ENCODE assay signal across 9 cellular contexts in genomic region chr7:139702811-139703467, GRCh38.
A peak's percentile ranks its signal among the peaks of the same experiment; 100 is the strongest.
DNase-seq lines count a peak whose midpoint lies in the region; ATAC-seq and TF ChIP-seq lines count a peak whose summit lies in the region.
"Had no signal": no experiment of that assay in that cellular context is flagged by ENCODE, and none has a peak within 500 bp of the region (broad histone marks: within the 10 kb centered on the region; RNA-seq: fewer than 3 reads in every experiment).

No MANE protein-coding gene starts in this region.

- no peaks in the 10 kb centered on the region for H3K9me3 Mint-ChIP-seq in T-cell
- H3K9me3 Mint-ChIP-seq in Caco-2 (ENCODE audit: unreplicated experiment): no peaks in the 10 kb centered on the region

- POLR2A ChIA-PET in T-cell (lab: Charles Lee) (no interaction called here), Caco-2 (lab: Charles Lee) (no interaction called here)

- no peaks in the 10 kb centered on the region for H3K27me3 Mint-ChIP-seq in T-cell
- H3K27me3 Mint-ChIP-seq in Caco-2 (ENCODE audit: insufficient read depth, unreplicated experiment): no peaks in the 10 kb centered on the region

- H3K36me3 Mint-ChIP-seq in T-cell (peaks cover 40% of the 10 kb centered on the region), Caco-2 (ENCODE audit: insufficient read depth, unreplicated experiment) (peaks cover 12% of the 10 kb centered on the region)

- H3K4me1 ChIP-seq in mesodermal cell (ENCODE audit: control insufficient read depth, insufficient read depth, low read length, poor library complexity, severe bottlenecking): peaks cover 2% of the 10 kb centered on the region
- peaks cover 3% of the 10 kb centered on the region for H3K4me1 ChIP-seq in Karpas-422 (ENCODE audit: low read length)
- H3K4me1 ChIP-seq in Caco-2: no peaks in the 10 kb centered on the region

- WGBS in mesodermal cell (ENCODE audit: insufficient coverage in 2 of 2), 2 experiments: 92% methylated on average over 3 to 5 of the region's 10 CpGs

- H3K4me3 ChIP-seq in mesodermal cell (ENCODE audit: extremely low read depth, insufficient read depth, low read length, poor library complexity, severe bottlenecking) (no peak overlapping the region), Karpas-422 (ENCODE audit: low read length) (no peak overlapping the region), Caco-2 (ENCODE audit: low read depth, low read length) (no peak overlapping the region)

- peaks cover 11 to 36% (median 31%) of the 10 kb centered on the region in 3 donors for H3K4me1 Mint-ChIP-seq in T-cell
- no peaks in the 10 kb centered on the region for H3K4me1 Mint-ChIP-seq in Caco-2 (ENCODE audit: low read depth, unreplicated experiment)

- no peaks in the 10 kb centered on the region for H3K27me3 ChIP-seq in Karpas-422 (ENCODE audit: low read length)
- H3K27me3 ChIP-seq in Caco-2 (replicated peaks; ENCODE audit: control insufficient read depth, insufficient read depth, low read length): no peaks in the 10 kb centered on the region

- H3K9me3 ChIP-seq in mesodermal cell (ENCODE audit: control insufficient read depth, low read length) (no peaks in the 10 kb centered on the region), Karpas-422 (ENCODE audit: low read length) (no peaks in the 10 kb centered on the region), Caco-2 (no peaks in the 10 kb centered on the region)

- intact Hi-C loops in Caco-2 (cut with micrococcal nuclease; ENCODE audit: unreplicated experiment): no loop called here

- H3K36me3 ChIP-seq in mesodermal cell (ENCODE audit: control insufficient read depth, insufficient read depth, low read length) (peaks cover 14% of the 10 kb centered on the region), Karpas-422 (ENCODE audit: insufficient read depth, low read length) (no peaks in the 10 kb centered on the region), Caco-2 (ENCODE audit: control insufficient read depth, insufficient read depth, low read length) (no peaks in the 10 kb centered on the region; the same call in 1 of the 2 replicates)

- no peak for DNase-seq in Karpas-422
- no peak for DNase-seq in stimulated activated CD4-positive, alpha-beta T cell treated with anti-CD3 and anti-CD28 coated beads, Interleukin-12 subunit alpha, Interleukin-12 subunit beta, amount 100 ng/mL, for 4 hours
- DNase-seq in T-cell: no peak
- DNase-seq in Caco-2: no peak
- DNase-seq: stimulated activated CD4-positive, alpha-beta T cell treated with anti-CD3 and anti-CD28 coated beads, Interleukin-2, amount 100 ng/mL, for 48 hours had no signal

- H3K27ac ChIP-seq in mesodermal cell (ENCODE audit: low read depth, low read length, severe bottlenecking): peak overlapping the region; percentile 16
- H3K27ac ChIP-seq in Karpas-422 (ENCODE audit: low read length): no peak overlapping the region

- no peak overlapping the region for H3K4me2 ChIP-seq in Karpas-422 (ENCODE audit: low read depth, low read length, poor library complexity, severe bottlenecking)

- H3K4me3 Mint-ChIP-seq in T-cell (no peak overlapping the region), Caco-2 (ENCODE audit: unreplicated experiment) (no peak overlapping the region)

- ATAC-seq in GM18499 (IDR thresholded peaks at IDR 0.05; ENCODE audit: insufficient read depth, unreplicated experiment) (peak; percentile 56), GM21576 (IDR thresholded peaks at IDR 0.05; ENCODE audit: unreplicated experiment) (peak; percentile 72), HG03558 (IDR thresholded peaks at IDR 0.05; ENCODE audit: extremely low read depth, unreplicated experiment) (peak; percentile 46), T-cell (replicated peaks in 1 of 4) (no peak)

- no peaks in the 10 kb centered on the region for H4K20me1 ChIP-seq in Karpas-422 (ENCODE audit: insufficient read depth, low read depth, low read length)

- H2AFZ ChIP-seq in Karpas-422 (ENCODE audit: low read length): no peak overlapping the region

- H3K9me2 ChIP-seq in Karpas-422 (replicated peaks; ENCODE audit: insufficient read depth, low read length): no peaks in the 10 kb centered on the region

- no TSS peak for BruUV-seq in Caco-2 (replicated peaks; lab: Mats Ljungman, UMichigan)

- no peak overlapping the region for H3K9ac ChIP-seq in Karpas-422 (ENCODE audit: low read length)

- no peaks in the 10 kb centered on the region for H3K79me2 ChIP-seq in Karpas-422 (ENCODE audit: low read length)

- CTCF ChIA-PET in T-cell (lab: Charles Lee) (no interaction called here), Caco-2 (lab: Charles Lee) (no interaction called here)

- H3K27ac Mint-ChIP-seq in T-cell (no peak overlapping the region), Caco-2 (ENCODE audit: unreplicated experiment) (no peak overlapping the region)

- TF ChIP-seq CTCF in Caco-2 (IDR thresholded peaks at IDR 0.05; ENCODE audit: insufficient read depth in 1 of 2, low read depth in 1 of 2, low read length in 1 of 2, severe bottlenecking in 1 of 2, unreplicated experiment in 1 of 2): no peak

Comparison
In these comparisons a context has a peak if more than half of its experiments do, and no peak if none do; other contexts are left out.
1. ATAC-seq: peak in GM18499 (single experiment), GM21576 (single experiment) and HG03558 (single experiment); none in T-cell (0 of 4).